Comparison of ENCODE assay signal across 13 cellular contexts in the genomic region with DNA sequence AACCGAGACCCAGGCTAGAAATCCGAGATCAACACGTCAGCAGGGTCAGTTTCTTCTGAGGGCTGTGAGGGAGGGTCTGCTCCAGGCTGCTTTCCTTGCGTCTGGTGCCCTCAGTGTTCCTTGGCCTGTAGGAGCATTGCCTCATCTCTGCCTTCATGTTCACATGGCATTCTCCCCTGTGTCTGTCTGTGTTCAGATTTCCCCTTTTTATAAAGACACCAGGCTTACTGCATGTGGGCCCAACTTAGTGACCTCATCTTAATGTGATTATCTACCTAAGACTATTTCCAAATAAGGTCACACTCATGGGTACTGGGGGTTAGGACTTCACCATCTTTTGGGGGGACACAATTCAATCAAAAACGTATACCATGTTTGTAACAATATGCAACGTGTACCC. TPM values are rescaled to one million over a fixed set of nuclear protein-coding genes. Genes with fewer than 3 reads are reported as not detected.
A peak's percentile ranks its signal among the peaks of the same experiment; 100 is the strongest.
DNase-seq lines count a peak whose midpoint lies in the region; ATAC-seq and TF ChIP-seq lines count a peak whose summit lies in the region.
"Had no signal": no experiment of that assay in that cellular context is flagged by ENCODE, and none has a peak within 500 bp of the region (broad histone marks: within the 10 kb centered on the region; RNA-seq: fewer than 3 reads in every experiment).

No MANE protein-coding gene starts in this region.

- H3K27me3 ChIP-seq in testis = no peaks in the 10 kb centered on the region
- H3K27me3 ChIP-seq: tibial nerve had no signal

- no peak overlapping the region for H3K4me3 ChIP-seq in testis

- intact Hi-C loops in activated T-helper 2 cell treated with anti-CD3 and anti-CD28 coated beads, Interferon-gamma antibody, Interleukin-2, Interleukin-4, amounts not matched to agents 10 μg/mL and 5 μg/mL and 100 μg/mL, durations not matched to agents 14 hours and 24 hours and 36 hours (cut with micrococcal nuclease) = loop anchor here (2.0 to 5.0 kb wide), 2 partner anchors 19 to 260 kb away; partner anchors contain the start of gene PARP4
- intact Hi-C loops in testis (cut with DNase I; ENCODE audit: low total_unique reads) = no loop called here

- ATAC-seq in naive thymus-derived CD8-positive, alpha-beta T cell = peak; percentile 9 to 15
- ATAC-seq in HG03565 (IDR thresholded peaks at IDR 0.05; ENCODE audit: unreplicated experiment) (no peak), HG03442 (IDR thresholded peaks at IDR 0.05; ENCODE audit: unreplicated experiment) (no peak)
- ATAC-seq: right cardiac atrium had no signal

- POLR2A ChIA-PET in naive thymus-derived CD8-positive, alpha-beta T cell (lab: Charles Lee) = interaction anchor here (1.2 to 21.8 kb wide), 3 partner anchors 21 to 36 kb away, joined by 3 to 661 read pairs (median 8); no protein-coding TSS in a partner anchor

- H3K4me1 ChIP-seq in testis = peaks cover 3% of the 10 kb centered on the region

- WGBS in testis, 2 donors = 86 to 92% methylated on average over 4 to 6 of the region's 6 CpGs

- H3K36me3 Mint-ChIP-seq in activated naive CD4-positive, alpha-beta T cell treated with anti-CD3 and anti-CD28 coated beads, Interleukin-2, amount 50 U/mL, for 24 hours = peaks cover 30% of the 10 kb centered on the region
- H3K36me3 Mint-ChIP-seq in activated T-helper 2 cell treated with anti-CD3 and anti-CD28 coated beads, Interferon-gamma antibody, Interleukin-2, Interleukin-4, amounts not matched to agents 10 μg/mL and 5 μg/mL and 100 μg/mL, durations not matched to agents 14 hours and 24 hours and 36 hours (ENCODE audit: low read depth) = peaks cover 48% of the 10 kb centered on the region
- H3K36me3 Mint-ChIP-seq in naive thymus-derived CD8-positive, alpha-beta T cell = peaks cover 5 to 22% (median 18%) of the 10 kb centered on the region in 3 donors

- no peak for TF ChIP-seq POLR2A in testis (IDR thresholded peaks at IDR 0.05)

- DNase-seq in activated naive CD4-positive, alpha-beta T cell treated with anti-CD3 and anti-CD28 coated beads, Interleukin-2, amount 50 U/mL, for 16 hours = no peak
- DNase-seq in activated T-helper 2 cell treated with anti-CD3 and anti-CD28 coated beads, Interferon-gamma antibody, Interleukin-2, Interleukin-4, amounts not matched to agents 10 μg/mL and 5 μg/mL and 100 μg/mL, durations not matched to agents 14 hours and 24 hours and 36 hours (ENCODE audit: low spot score) = no peak
- peak in 1 of 10 donors; percentile 27 for DNase-seq in naive thymus-derived CD8-positive, alpha-beta T cell
- no peak for DNase-seq in testis
- DNase-seq in DMS79 (lab: John Stamatoyannopoulos, UW) = no peak
- DNase-seq: NCI-H2107, right cardiac atrium had no signal

- no peak for TF ChIP-seq CTCF in testis (IDR thresholded peaks at IDR 0.05)

- H3K27ac Mint-ChIP-seq in activated naive CD4-positive, alpha-beta T cell treated with anti-CD3 and anti-CD28 coated beads, Interleukin-2, amount 50 U/mL, for 24 hours = peak overlapping the region; percentile 98
- H3K27ac Mint-ChIP-seq in activated T-helper 2 cell treated with anti-CD3 and anti-CD28 coated beads, Interferon-gamma antibody, Interleukin-2, Interleukin-4, amounts not matched to agents 10 μg/mL and 5 μg/mL and 100 μg/mL, durations not matched to agents 14 hours and 24 hours and 36 hours = peak overlapping the region; percentile 88
- H3K27ac Mint-ChIP-seq in naive thymus-derived CD8-positive, alpha-beta T cell = peak overlapping the region; percentile 93 to 100 (median 98)

- peak overlapping the region; percentile 94 for H3K4me3 Mint-ChIP-seq in activated naive CD4-positive, alpha-beta T cell treated with anti-CD3 and anti-CD28 coated beads, Interleukin-2, amount 50 U/mL, for 24 hours
- peak overlapping the region; percentile 87 for H3K4me3 Mint-ChIP-seq in activated T-helper 2 cell treated with anti-CD3 and anti-CD28 coated beads, Interferon-gamma antibody, Interleukin-2, Interleukin-4, amounts not matched to agents 10 μg/mL and 5 μg/mL and 100 μg/mL, durations not matched to agents 14 hours and 24 hours and 36 hours (ENCODE audit: low read depth)
- H3K4me3 Mint-ChIP-seq in naive thymus-derived CD8-positive, alpha-beta T cell = peak overlapping the region; percentile 90 to 99 (median 96)

- no peaks in the 10 kb centered on the region for H3K9me3 Mint-ChIP-seq in activated naive CD4-positive, alpha-beta T cell treated with anti-CD3 and anti-CD28 coated beads, Interleukin-2, amount 50 U/mL, for 24 hours
- H3K9me3 Mint-ChIP-seq in activated T-helper 2 cell treated with anti-CD3 and anti-CD28 coated beads, Interferon-gamma antibody, Interleukin-2, Interleukin-4, amounts not matched to agents 10 μg/mL and 5 μg/mL and 100 μg/mL, durations not matched to agents 14 hours and 24 hours and 36 hours = no peaks in the 10 kb centered on the region
- no peaks in the 10 kb centered on the region for H3K9me3 Mint-ChIP-seq in naive thymus-derived CD8-positive, alpha-beta T cell

- no peaks in the 10 kb centered on the region for H3K36me3 ChIP-seq in testis (ENCODE audit: low read depth, missing control alignments)

- H3K9me3 ChIP-seq in testis = no peaks in the 10 kb centered on the region
- H3K9me3 ChIP-seq: tibial nerve had no signal

- no peaks in the 10 kb centered on the region for H3K27me3 Mint-ChIP-seq in activated naive CD4-positive, alpha-beta T cell treated with anti-CD3 and anti-CD28 coated beads, Interleukin-2, amount 50 U/mL, for 24 hours
- no peaks in the 10 kb centered on the region for H3K27me3 Mint-ChIP-seq in activated T-helper 2 cell treated with anti-CD3 and anti-CD28 coated beads, Interferon-gamma antibody, Interleukin-2, Interleukin-4, amounts not matched to agents 10 μg/mL and 5 μg/mL and 100 μg/mL, durations not matched to agents 14 hours and 24 hours and 36 hours (ENCODE audit: low read depth)
- no peaks in the 10 kb centered on the region for H3K27me3 Mint-ChIP-seq in naive thymus-derived CD8-positive, alpha-beta T cell

- H3K4me1 Mint-ChIP-seq in activated naive CD4-positive, alpha-beta T cell treated with anti-CD3 and anti-CD28 coated beads, Interleukin-2, amount 50 U/mL, for 24 hours = peaks cover 84% of the 10 kb centered on the region
- H3K4me1 Mint-ChIP-seq in activated T-helper 2 cell treated with anti-CD3 and anti-CD28 coated beads, Interferon-gamma antibody, Interleukin-2, Interleukin-4, amounts not matched to agents 10 μg/mL and 5 μg/mL and 100 μg/mL, durations not matched to agents 14 hours and 24 hours and 36 hours (ENCODE audit: low read depth) = peaks cover 64% of the 10 kb centered on the region
- peaks cover 45 to 83% (median 79%) of the 10 kb centered on the region in 4 donors for H3K4me1 Mint-ChIP-seq in naive thymus-derived CD8-positive, alpha-beta T cell

- H3K27ac ChIP-seq in testis = no peak overlapping the region

RNA-seq across cellular contexts. Expression of gene C1QTNF9, which starts 57.2 kb away (rescaled TPM):
- total RNA-seq in activated T-helper 2 cell treated with anti-CD3 and anti-CD28 coated beads, Interferon-gamma antibody, Interleukin-2, Interleukin-4, amounts not matched to agents 10 μg/mL and 5 μg/mL and 100 μg/mL, durations not matched to agents 14 hours and 24 hours and 36 hours = not detected in 2 replicates
- total RNA-seq in naive thymus-derived CD8-positive, alpha-beta T cell = under 1 TPM; 0.26 to 0.33 TPM
- not detected for polyA plus RNA-seq in naive thymus-derived CD8-positive, alpha-beta T cell
- total RNA-seq in testis = 1 to 10 TPM in 1 of 2 donors, under 1 TPM in 1; 0.43 to 2.4 TPM
- polyA plus RNA-seq in testis (ENCODE audit: insufficient read depth, low read depth, low replicate concordance) = 1.1 TPM
- total RNA-seq: RPMI7951; T-helper 1 cell treated with Interleukin-12 subunit alpha and Interleukin-12 subunit beta and Interleukin-4 antibody, amounts not matched to agents 30 ng/mL and 1 ng/mL, for 36 hours had no signal

Comparison
In these comparisons a context has a peak if more than half of its experiments do, and no peak if none do; other contexts are left out.
1. ATAC-seq: peak in naive thymus-derived CD8-positive, alpha-beta T cell (2 of 2); none in HG03565 (single experiment) and HG03442 (single experiment).
2. Peak in every context shown above with its lines, with median percentiles within 50 percentile points of each other: H3K27ac Mint-ChIP-seq and H3K4me3 Mint-ChIP-seq.